ENCODE assay signal across 8 cellular contexts in genomic region chr17:19462636-19463035, GRCh38. TPM values are rescaled to one million over a fixed set of nuclear protein-coding genes. Genes with fewer than 3 reads are reported as not detected.
DNase-seq lines count a peak whose midpoint lies in the region; ATAC-seq and TF ChIP-seq lines count a peak whose summit lies in the region.
"Not testable (repeated sequence)": the region's sequence is repeated elsewhere in the genome, so short reads cannot be mapped to it uniquely, and the experiment has no call there.

No MANE protein-coding gene starts in this region.

- H3K4me1 ChIP-seq in Karpas-422 (ENCODE audit: low read length), result peaks cover 96% of the 10 kb centered on the region

- peak overlapping the region; percentile 49; the same call in 1 of the 2 replicates for H3K27ac Mint-ChIP-seq in WTC11
- peak overlapping the region; percentile 68 for H3K27ac Mint-ChIP-seq in activated naive CD4-positive, alpha-beta T cell treated with anti-CD3 and anti-CD28 coated beads, Interleukin-2, amount 50 U/mL, for 24 hours

- not testable (repeated sequence) for H3K27me3 ChIP-seq in Karpas-422 (ENCODE audit: low read length); dorsolateral prefrontal cortex

- H4K20me1 ChIP-seq in Karpas-422 (ENCODE audit: insufficient read depth, low read depth, low read length), result not testable (repeated sequence)

- not testable (repeated sequence) for H3K9me3 ChIP-seq in Karpas-422 (ENCODE audit: low read length)

- H3K27me3 Mint-ChIP-seq in WTC11 (ENCODE audit: low read depth); activated naive CD4-positive, alpha-beta T cell treated with anti-CD3 and anti-CD28 coated beads, Interleukin-2, amount 50 U/mL, for 24 hours: not testable (repeated sequence)

- not testable (repeated sequence) for ATAC-seq in WTC11

- H3K9me2 ChIP-seq in Karpas-422 (replicated peaks; ENCODE audit: insufficient read depth, low read length), result not testable (repeated sequence)

- DNase-seq in CD1c-positive myeloid dendritic cell (ENCODE audit: extremely low spot score), result peak; percentile 66
- DNase-seq in Karpas-422; WTC11 (ENCODE audit: low spot score); dorsolateral prefrontal cortex: not testable (repeated sequence)
- peak; percentile 34 for DNase-seq in medulla oblongata (ENCODE audit: extremely low spot score)
- peak; percentile 31 for DNase-seq in ureter (ENCODE audit: low spot score)

- CTCF ChIA-PET in WTC11 (lab: Charles Lee), result interaction anchor here (1.4 to 3.3 kb wide), 3 partner anchors 29 to 100 kb away, joined by 3 to 15 read pairs (median 14); partner anchors contain the start of gene B9D1

- not testable (repeated sequence) for H3K36me3 Mint-ChIP-seq in WTC11; activated naive CD4-positive, alpha-beta T cell treated with anti-CD3 and anti-CD28 coated beads, Interleukin-2, amount 50 U/mL, for 24 hours

- not testable (repeated sequence) for TF ChIP-seq CTCF in WTC11 (IDR thresholded peaks at IDR 0.05); dorsolateral prefrontal cortex (IDR thresholded peaks at IDR 0.05 in 54 of 56, conservative IDR thresholded peaks at IDR 0.05 in 2 of 56; ENCODE audit: low read depth in 1 of 56, partially characterized antibody in 56 of 56)

- H3K27ac ChIP-seq in Karpas-422 (ENCODE audit: low read length) (peak overlapping the region; percentile 99), dorsolateral prefrontal cortex (peak overlapping the region in 40 of 59 donors; percentile 1 to 92 (median 52)), skin epidermis (peak overlapping the region in 14 of 21 experiments; percentile 21 to 83 (median 56))

- H3K4me1 Mint-ChIP-seq in WTC11, result peaks cover 85% of the 10 kb centered on the region
- peaks cover 48% of the 10 kb centered on the region for H3K4me1 Mint-ChIP-seq in activated naive CD4-positive, alpha-beta T cell treated with anti-CD3 and anti-CD28 coated beads, Interleukin-2, amount 50 U/mL, for 24 hours

- POLR2A ChIA-PET in WTC11 (lab: Charles Lee), result interaction anchor here (0.7 kb wide), 1 partner anchor 282 kb away, joined by 3 read pairs; no protein-coding TSS in a partner anchor

- not testable (repeated sequence) for H3K79me2 ChIP-seq in Karpas-422 (ENCODE audit: low read length)

- peak overlapping the region; percentile 82 for H3K4me2 ChIP-seq in Karpas-422 (ENCODE audit: low read depth, low read length, poor library complexity, severe bottlenecking)

- not testable (repeated sequence) for H3K36me3 ChIP-seq in Karpas-422 (ENCODE audit: insufficient read depth, low read length)

- not testable (repeated sequence) for H3K9me3 Mint-ChIP-seq in WTC11; activated naive CD4-positive, alpha-beta T cell treated with anti-CD3 and anti-CD28 coated beads, Interleukin-2, amount 50 U/mL, for 24 hours

- H2AFZ ChIP-seq in Karpas-422 (ENCODE audit: low read length), result not testable (repeated sequence)

- intact Hi-C loops in dorsolateral prefrontal cortex (cut with DNase I), result loop anchor here in 1 of 2 donors (5.0 kb wide), 1 partner anchor 45 kb away; no protein-coding TSS in a partner anchor

- not testable (repeated sequence) for H3K4me3 Mint-ChIP-seq in WTC11
- peak overlapping the region; percentile 48 for H3K4me3 Mint-ChIP-seq in activated naive CD4-positive, alpha-beta T cell treated with anti-CD3 and anti-CD28 coated beads, Interleukin-2, amount 50 U/mL, for 24 hours

- H3K4me3 ChIP-seq in Karpas-422 (ENCODE audit: low read length); dorsolateral prefrontal cortex; skin epidermis: not testable (repeated sequence)

- peak overlapping the region; percentile 87 for H3K9ac ChIP-seq in Karpas-422 (ENCODE audit: low read length)

RNA-seq across cellular contexts. Expression of gene RNF112, which starts 51.6 kb away (rescaled TPM):
- total RNA-seq in Karpas-422 (2014; rRNA removed; shearing (Covaris generic); ENCODE audit: low replicate concordance), result 0.07 TPM in 1 of 2 replicates, not detected in the other
- total RNA-seq in WTC11 (2021), result 4.5 to 5.1 TPM (median 4.9 TPM) in 3 replicates
- 10 to 100 TPM; 26.1 to 82.1 (median 51.1) TPM for total RNA-seq in dorsolateral prefrontal cortex
- total RNA-seq in ureter, result 20.7 TPM
